In the genomic region with DNA sequence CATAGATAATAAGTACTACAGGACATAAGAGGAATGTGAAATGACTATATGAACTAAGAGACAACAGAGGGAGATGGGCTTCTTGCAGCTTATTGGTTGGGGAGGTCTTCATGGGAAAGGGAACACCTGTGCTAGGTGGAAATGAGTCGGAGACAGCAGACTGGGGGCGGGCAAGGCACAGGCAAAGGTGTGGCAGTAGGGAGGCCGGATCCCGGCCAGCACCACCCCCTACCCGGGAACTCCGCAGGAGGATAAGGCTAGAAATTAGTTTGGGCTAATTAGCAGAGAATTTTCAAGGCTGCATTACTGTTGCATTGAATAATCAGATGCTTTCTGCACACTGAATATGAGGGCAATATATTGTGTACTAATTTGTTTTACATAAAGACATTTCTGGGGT, we compare ENCODE assay signal across 20 cellular contexts. TPM values are rescaled to one million over a fixed set of nuclear protein-coding genes. Genes with fewer than 3 reads are reported as not detected.
"Had no signal": no experiment of that assay in that cellular context is flagged by ENCODE, and none has a peak within 500 bp of the region (broad histone marks: within the 10 kb centered on the region; RNA-seq: fewer than 3 reads in every experiment).

No MANE protein-coding gene starts in this region.

- H3K27ac Mint-ChIP-seq: activated CD8-positive, alpha-beta T cell treated with anti-CD3 and anti-CD28 coated beads, Interleukin-2, amount 10 ng/mL, durations not matched to agents 7 days and 5 days; activated naive CD4-positive, alpha-beta T cell treated with anti-CD3 and anti-CD28 coated beads, Interleukin-2, amount 50 U/mL, for 72 hours; activated naive CD8-positive, alpha-beta T cell treated with anti-CD3 and anti-CD28 coated beads, Interleukin-2, amount 50 U/mL, for 24 hours; T-cell had no signal

- H3K9me3 Mint-ChIP-seq: activated naive CD4-positive, alpha-beta T cell treated with anti-CD3 and anti-CD28 coated beads, Interleukin-2, amount 50 U/mL, for 72 hours; activated naive CD8-positive, alpha-beta T cell treated with anti-CD3 and anti-CD28 coated beads, Interleukin-2, amount 50 U/mL, for 24 hours; T-cell had no signal

- H3K4me3 Mint-ChIP-seq: activated CD8-positive, alpha-beta T cell treated with anti-CD3 and anti-CD28 coated beads, Interleukin-2, amount 10 ng/mL, durations not matched to agents 7 days and 5 days; activated naive CD8-positive, alpha-beta T cell treated with anti-CD3 and anti-CD28 coated beads, Interleukin-2, amount 50 U/mL, for 24 hours; T-cell had no signal

- H3K36me3 Mint-ChIP-seq: activated naive CD4-positive, alpha-beta T cell treated with anti-CD3 and anti-CD28 coated beads, Interleukin-2, amount 50 U/mL, for 72 hours; T-cell had no signal

- ATAC-seq: activated CD4-positive, CD25-positive, alpha-beta regulatory T cell treated with anti-CD3 and anti-CD28 coated beads, Interleukin-2, amount 50 U/mL, for 24 hours; activated CD8-positive, alpha-beta T cell treated with anti-CD3 and anti-CD28 coated beads, Interleukin-2, amount 10 ng/mL, durations not matched to agents 7 days and 5 days; activated naive CD4-positive, alpha-beta T cell treated with anti-CD3 and anti-CD28 coated beads, Interleukin-2, amount 50 U/mL, for 72 hours; activated naive CD8-positive, alpha-beta T cell treated with anti-CD3 and anti-CD28 coated beads, Interleukin-2, amount 50 U/mL, for 24 hours; body of pancreas; T-cell had no signal

- DNase-seq: activated CD4-positive, alpha-beta T cell treated with anti-CD3 and anti-CD28 coated beads for 4 hours; activated CD8-positive, alpha-beta memory T cell treated with anti-CD3 and anti-CD28 coated beads, Interleukin-2, amount 50 U/mL, for 48 hours; activated CD8-positive, alpha-beta T cell treated with anti-CD3 and anti-CD28 coated beads, Interleukin-2, amount 10 ng/mL, durations not matched to agents 7 days and 5 days; activated naive CD4-positive, alpha-beta T cell treated with Interleukin-2 at 50 U/mL for 16 hours; activated naive CD8-positive, alpha-beta T cell treated with anti-CD3 and anti-CD28 coated beads, Interleukin-2, amount 50 U/mL, for 24 hours; activated T-cell treated with anti-CD3 and anti-CD28 coated beads, Interleukin-2, amount 50 U/mL, for 1 hour; amniotic stem cell; MG63; MV-4-11; NCI-H1092 treated with DMSO at 0.1 percent for 48 hours; NCI-H1417 treated with DMSO at 0.1 percent for 48 hours; NCI-H1694; NCI-H2029 treated with DMSO at 0.1 percent for 48 hours; NCI-H748 treated with DMSO at 0.1 percent for 48 hours; SIG-M5; T-cell had no signal

RNA-seq across cellular contexts. Expression of a gene that starts 2.3 kb away (rescaled TPM):
- total RNA-seq: T-helper 2 cell treated with Interferon-gamma antibody and Interleukin-4, amounts not matched to agents 100 ng/mL and 5 ng/mL, for 36 hours had no signal
